In the genomic region with DNA sequence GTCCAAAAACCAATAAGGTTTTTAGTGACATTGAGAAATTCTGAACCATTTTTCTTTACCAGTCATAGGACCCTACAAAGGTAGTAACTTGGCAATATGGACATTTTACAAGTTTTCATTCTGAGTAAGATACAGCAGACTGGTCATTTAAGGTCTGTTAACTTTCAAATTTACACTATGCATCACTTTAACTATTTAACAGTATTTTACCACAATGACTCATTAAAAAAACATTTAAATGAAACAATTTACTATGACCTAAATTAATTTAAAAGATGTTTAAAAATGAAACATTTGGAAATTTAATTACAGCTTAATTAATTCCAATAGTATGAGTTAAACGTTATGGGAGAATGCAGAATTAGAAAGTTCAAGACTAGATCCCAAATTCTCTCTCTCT, we compare ENCODE assay signal across 31 cellular contexts.
DNase-seq lines count a peak whose midpoint lies in the region; ATAC-seq, FAIRE-seq and TF ChIP-seq lines count a peak whose summit lies in the region.
"Had no signal": no experiment of that assay in that cellular context is flagged by ENCODE, and none has a peak within 500 bp of the region (broad histone marks: within the 10 kb centered on the region; RNA-seq: fewer than 3 reads in every experiment).

No MANE protein-coding gene starts in this region.

- no peaks in the 10 kb centered on the region for H3K27me3 ChIP-seq in RWPE2 (ENCODE audit: insufficient read depth, poor library complexity, severe bottlenecking)
- H3K27me3 ChIP-seq: breast epithelium, heart left ventricle, pancreas, right atrium auricular region, uterus had no signal

- H3K9me3 ChIP-seq in RWPE2 (ENCODE audit: severe bottlenecking), result no peaks in the 10 kb centered on the region
- H3K9me3 ChIP-seq: breast epithelium, heart left ventricle, pancreas, right atrium auricular region, uterus had no signal

- DNase-seq in D721Med (ENCODE audit: insufficient read length, low spot score), result no peak
- DNase-seq in RWPE2 (ENCODE audit: low spot score), result no peak
- DNase-seq in epithelial cell of proximal tubule (ENCODE audit: low read depth), result peak; percentile 36
- DNase-seq in kidney tubule cell (ENCODE audit: low spot score), result peak; percentile 68
- no peak for DNase-seq in foreskin melanocyte
- DNase-seq in G401 (ENCODE audit: low spot score), result no peak
- no peak for DNase-seq in GM20000 (ENCODE audit: low spot score)
- DNase-seq: activated CD4-positive, alpha-beta T cell treated with anti-CD3 and anti-CD28 coated beads for 4 hours; activated CD8-positive, alpha-beta memory T cell treated with anti-CD3 and anti-CD28 coated beads for 24 hours; activated T-cell treated with anti-CD3 and anti-CD28 coated beads, Interleukin-2, amount 50 U/mL, for 24 hours; effector memory CD8-positive, alpha-beta T cell; GOT3; heart left ventricle; KBM-7; midbrain; NCI-H146; NCI-H510A treated with DMSO at 0.1 percent for 48 hours; NK-92 treated with Interleukin-12 subunit alpha and Interleukin-12 subunit beta, amount 100 ng/mL, for 24 hours; pancreas; stimulated activated CD4-positive, alpha-beta T cell treated with anti-CD3 and anti-CD28 coated beads, Interleukin-12 subunit alpha, Interleukin-12 subunit beta, amount 100 ng/mL, for 4 hours; stimulated activated CD4-positive, alpha-beta T cell treated with anti-CD3 and anti-CD28 coated beads, Interleukin-4, amount 100 ng/mL, for 24 hours; stimulated activated naive CD4-positive, alpha-beta T cell; T-helper 17 cell; uterus had no signal

- H3K4me1 ChIP-seq in RWPE2 (ENCODE audit: insufficient read depth, poor library complexity, severe bottlenecking), result peaks cover 27% of the 10 kb centered on the region
- H3K4me1 ChIP-seq: breast epithelium, heart left ventricle, right atrium auricular region, uterus had no signal

- in situ Hi-C loops in G401 (cut with HindIII; ENCODE audit: low sequenced_read_pairs), result no loop called here

- H3K36me3 ChIP-seq in RWPE2 (ENCODE audit: low read depth), result no peaks in the 10 kb centered on the region
- H3K36me3 ChIP-seq: breast epithelium, heart left ventricle, pancreas, right atrium auricular region, uterus had no signal

- peak; percentile 87 for FAIRE-seq in D721Med (lab: Jason Lieb, UNC)

- no peak for TF ChIP-seq CTCF in D721Med (IDR thresholded peaks at IDR 0.05; ENCODE audit: insufficient read depth, missing control alignments)
- no peak for TF ChIP-seq CTCF in RWPE2 (IDR thresholded peaks at IDR 0.05; ENCODE audit: poor library complexity, severe bottlenecking)
- TF ChIP-seq CTCF in epithelial cell of proximal tubule (conservative IDR thresholded peaks at IDR 0.05; ENCODE audit: low read depth, low read length), result no peak
- no peak for TF ChIP-seq CTCF in GM20000 (IDR thresholded peaks at IDR 0.05; ENCODE audit: extremely low read depth, missing control alignments)

- H3K4me3 ChIP-seq in RWPE2 (ENCODE audit: severe bottlenecking) (no peak overlapping the region), epithelial cell of proximal tubule (ENCODE audit: low read depth, low read length) (no peak overlapping the region)
- H3K4me3 ChIP-seq: breast epithelium, coronary artery, heart left ventricle, pancreas, right atrium auricular region, uterus had no signal

- H3K27ac ChIP-seq in RWPE2 (ENCODE audit: poor library complexity, severe bottlenecking), result peak overlapping the region; percentile 7
- H3K27ac ChIP-seq: breast epithelium, C4-2B, coronary artery, heart left ventricle, pancreas, right atrium auricular region, uterus had no signal

- ATAC-seq in RWPE2 (ENCODE audit: low read depth) (no peak), GM21737 (IDR thresholded peaks at IDR 0.05; ENCODE audit: unreplicated experiment) (no peak)
- ATAC-seq: effector memory CD8-positive, alpha-beta T cell; heart left ventricle; natural killer cell treated with Interleukin-12 subunit alpha and Interleukin-12 subunit beta and Interleukin-15 and Interleukin-18, amount 100 ng/mL, for 72 hours; Panc1; pancreas; T-helper 17 cell had no signal

Comparison
In these comparisons a context has a peak if more than half of its experiments do, and no peak if none do; other contexts are left out.
1. DNase-seq: peak in epithelial cell of proximal tubule (single experiment) and kidney tubule cell (single experiment); none in D721Med (single experiment), RWPE2 (single experiment), foreskin melanocyte (single experiment), G401 (single experiment) and GM20000 (single experiment).